Comparison of ENCODE assay signal across 1 cellular context in genomic region chr3:27717200-27717852, GRCh38.
A peak's percentile ranks its signal among the peaks of the same experiment; 100 is the strongest.
TF ChIP-seq lines count a peak whose summit lies in the region.

No MANE protein-coding gene starts in this region.

TF ChIP-seq in H1, 55 proteins besides CTCF, POLR2A, EP300 and RAD21:
- TF ChIP-seq RNF2 (IDR thresholded peaks at IDR 0.05; ENCODE audit: borderline replicate concordance, low read depth, low read length, missing control alignments, poor library complexity, severe bottlenecking) (peak; percentile 94), EZH2 (IDR thresholded peaks at IDR 0.05; ENCODE audit: low read depth, low read length, severe bottlenecking) (peak; percentile 73), SUZ12 (IDR thresholded peaks at IDR 0.05; ENCODE audit: low read length) (peak; percentile 84; the same call in 1 of the 2 replicates), SP2 (IDR thresholded peaks at IDR 0.05; ENCODE audit: low read length) (no peak)
